ENCODE assay signal across 24 cellular contexts in the genomic region with DNA sequence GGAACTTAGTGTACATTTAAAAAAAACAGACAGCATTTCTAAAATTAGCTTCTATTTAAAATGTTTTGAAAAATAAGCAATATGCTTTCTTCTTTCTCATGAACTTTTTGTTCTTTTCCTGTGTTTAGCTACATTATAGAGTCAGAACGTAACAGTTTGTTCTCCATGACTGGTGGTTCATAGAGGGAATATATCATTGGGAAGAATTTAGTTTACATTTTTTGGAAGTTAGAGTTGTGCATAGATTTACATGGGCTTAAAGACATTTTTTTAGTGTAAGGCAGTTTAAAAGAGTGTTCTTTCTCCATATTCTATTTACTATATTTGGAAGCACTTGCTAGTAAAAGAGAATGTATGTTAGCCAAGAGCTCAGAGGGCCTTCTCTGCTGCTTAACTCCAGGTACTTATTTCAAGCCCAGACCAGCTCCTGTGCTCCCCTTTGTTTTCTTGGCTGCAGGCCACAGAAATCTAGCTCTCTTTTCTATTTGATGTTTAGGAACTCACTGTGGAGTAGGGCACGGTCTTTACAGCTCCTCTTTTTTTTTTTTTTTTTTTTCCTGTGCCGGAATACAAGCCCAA. TPM values are rescaled to one million over a fixed set of nuclear protein-coding genes. Genes with fewer than 3 reads are reported as not detected.
"Had no signal": no experiment of that assay in that cellular context is flagged by ENCODE, and none has a peak within 500 bp of the region (broad histone marks: within the 10 kb centered on the region; RNA-seq: fewer than 3 reads in every experiment).

No MANE protein-coding gene starts in this region.

- H3K9me3 ChIP-seq: gastrocnemius medialis, heart right ventricle, thoracic aorta had no signal

- H3K4me1 Mint-ChIP-seq: activated naive CD4-positive, alpha-beta T cell treated with anti-CD3 and anti-CD28 coated beads, Interleukin-2, amount 10 ng/mL, durations not matched to agents 7 days and 5 days; mesothelial cell of epicardium had no signal

- H3K4me3 Mint-ChIP-seq: activated CD8-positive, alpha-beta memory T cell treated with anti-CD3 and anti-CD28 coated beads, Interleukin-2, amount 10 ng/mL, durations not matched to agents 7 days and 5 days; activated naive CD4-positive, alpha-beta T cell treated with anti-CD3 and anti-CD28 coated beads, Interleukin-2, amount 10 ng/mL, durations not matched to agents 7 days and 5 days; central memory CD8-positive, alpha-beta T cell; mesothelial cell of epicardium; stimulated activated naive CD8-positive, alpha-beta T cell treated with anti-CD3 and anti-CD28 coated beads, Interleukin-15, amount 100 ng/mL, for 72 hours had no signal

- ATAC-seq: activated CD8-positive, alpha-beta memory T cell treated with anti-CD3 and anti-CD28 coated beads, Interleukin-2, amount 10 ng/mL, durations not matched to agents 7 days and 5 days; gastrocnemius medialis; heart right ventricle; left colon; stimulated activated naive CD8-positive, alpha-beta T cell treated with anti-CD3 and anti-CD28 coated beads, Interleukin-15, amount 100 ng/mL, for 72 hours had no signal

- H3K4me3 ChIP-seq: gastrocnemius medialis, heart right ventricle, lung, thoracic aorta had no signal

- H3K27me3 ChIP-seq: brain microvascular endothelial cell, gastrocnemius medialis, heart right ventricle had no signal

- H3K9me3 Mint-ChIP-seq: activated naive CD4-positive, alpha-beta T cell treated with anti-CD3 and anti-CD28 coated beads, Interleukin-2, amount 10 ng/mL, durations not matched to agents 7 days and 5 days; activated T-helper 2 cell treated with anti-CD3 and anti-CD28 coated beads, Interferon-gamma antibody, Interleukin-2, Interleukin-4, amounts not matched to agents 10 μg/mL and 5 μg/mL and 100 μg/mL, durations not matched to agents 14 hours and 24 hours and 36 hours; central memory CD8-positive, alpha-beta T cell; mesothelial cell of epicardium; stimulated activated naive CD8-positive, alpha-beta T cell treated with anti-CD3 and anti-CD28 coated beads, Interleukin-15, amount 100 ng/mL, for 72 hours had no signal

- H3K27ac ChIP-seq: brain microvascular endothelial cell, gastrocnemius medialis, heart right ventricle, thoracic aorta had no signal

- DNase-seq: activated CD4-positive, alpha-beta T cell treated with anti-CD3 and anti-CD28 coated beads for 1 hour; activated CD4-positive, alpha-beta T cell treated with anti-CD3 and anti-CD28 coated beads, Interleukin-2, amount 50 U/mL, for 48 hours; activated CD8-positive, alpha-beta memory T cell treated with anti-CD3 and anti-CD28 coated beads, Interleukin-2, amount 10 ng/mL, durations not matched to agents 7 days and 5 days; activated naive CD4-positive, alpha-beta T cell treated with anti-CD3 and anti-CD28 coated beads, Interleukin-2, amount 10 ng/mL, durations not matched to agents 7 days and 5 days; activated T-cell treated with anti-CD3 and anti-CD28 coated beads, Interleukin-2, amount 50 U/mL, for 1 hour; amniotic stem cell; brain microvascular endothelial cell; cortex of kidney; effector memory CD4-positive, alpha-beta T cell; gastrocnemius medialis; heart right ventricle; left colon; stimulated activated CD4-positive, alpha-beta T cell treated with anti-CD3 and anti-CD28 coated beads, Interleukin-1b, Interleukin-23, amount 100 ng/mL, for 48 hours; stimulated activated naive CD8-positive, alpha-beta T cell treated with anti-CD3 and anti-CD28 coated beads, Interleukin-15, amount 100 ng/mL, for 72 hours; T-helper 9 cell had no signal

- H3K27me3 Mint-ChIP-seq: activated CD8-positive, alpha-beta memory T cell treated with anti-CD3 and anti-CD28 coated beads, Interleukin-2, amount 10 ng/mL, durations not matched to agents 7 days and 5 days; activated naive CD4-positive, alpha-beta T cell treated with anti-CD3 and anti-CD28 coated beads, Interleukin-2, amount 10 ng/mL, durations not matched to agents 7 days and 5 days; central memory CD8-positive, alpha-beta T cell; stimulated activated naive CD8-positive, alpha-beta T cell treated with anti-CD3 and anti-CD28 coated beads, Interleukin-15, amount 100 ng/mL, for 72 hours had no signal

- H3K27ac Mint-ChIP-seq: activated CD8-positive, alpha-beta memory T cell treated with anti-CD3 and anti-CD28 coated beads, Interleukin-2, amount 10 ng/mL, durations not matched to agents 7 days and 5 days; activated naive CD4-positive, alpha-beta T cell treated with anti-CD3 and anti-CD28 coated beads, Interleukin-2, amount 10 ng/mL, durations not matched to agents 7 days and 5 days; activated T-helper 2 cell treated with anti-CD3 and anti-CD28 coated beads, Interferon-gamma antibody, Interleukin-2, Interleukin-4, amounts not matched to agents 10 μg/mL and 5 μg/mL and 100 μg/mL, durations not matched to agents 14 hours and 24 hours and 36 hours; mesothelial cell of epicardium; stimulated activated naive CD8-positive, alpha-beta T cell treated with anti-CD3 and anti-CD28 coated beads, Interleukin-15, amount 100 ng/mL, for 72 hours had no signal

- H3K4me1 ChIP-seq: gastrocnemius medialis had no signal

RNA-seq across cellular contexts. Expression of gene SLFN14, which starts 46.7 kb away (rescaled TPM):
- total RNA-seq: activated T-helper 2 cell treated with anti-CD3 and anti-CD28 coated beads, Interferon-gamma antibody, Interleukin-2, Interleukin-4, amounts not matched to agents 10 μg/mL and 5 μg/mL and 100 μg/mL, durations not matched to agents 14 hours and 24 hours and 36 hours; gastrocnemius medialis; left colon; mesothelial cell of epicardium; myocyte; pulmonary artery endothelial cell; thoracic aorta; ureter had no signal
- polyA plus RNA-seq: heart right ventricle, neural cell had no signal
